ENCODE assay signal across 21 cellular contexts in the genomic region with DNA sequence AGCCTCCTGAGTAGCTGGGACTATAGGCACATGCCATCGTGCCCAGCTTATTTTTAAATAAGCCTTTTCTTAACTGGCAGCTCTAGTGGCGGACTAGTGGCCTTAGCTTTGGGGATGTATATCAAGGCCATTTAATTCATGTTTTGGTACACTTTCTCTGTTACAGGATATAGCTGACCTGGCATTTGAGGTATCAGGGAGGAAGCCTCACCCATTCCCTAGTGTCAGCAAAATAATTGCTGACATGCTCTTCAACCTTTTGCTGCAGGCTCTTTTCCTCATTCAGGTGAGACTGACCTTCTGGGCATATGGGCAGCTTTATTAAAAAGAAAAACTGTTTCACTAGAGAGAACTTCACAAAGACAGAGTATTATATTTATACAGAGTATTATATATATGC. TPM values are rescaled to one million over a fixed set of nuclear protein-coding genes. Genes with fewer than 3 reads are reported as not detected.
A peak's percentile ranks its signal among the peaks of the same experiment; 100 is the strongest.
DNase-seq lines count a peak whose midpoint lies in the region; ATAC-seq, FAIRE-seq and TF ChIP-seq lines count a peak whose summit lies in the region.
"Had no signal": no experiment of that assay in that cellular context is flagged by ENCODE, and none has a peak within 500 bp of the region (broad histone marks: within the 10 kb centered on the region; RNA-seq: fewer than 3 reads in every experiment).

No MANE protein-coding gene starts in this region.

- intact Hi-C loops in IMR-90 (cut with micrococcal nuclease): no loop called here
- intact Hi-C loops in breast epithelium (cut with DNase I; ENCODE audit: low total_unique reads): no loop called here

- H3K9me3 ChIP-seq in IMR-90 (ENCODE audit: control insufficient read depth, insufficient read depth, low read length) (no peaks in the 10 kb centered on the region), breast epithelium (no peaks in the 10 kb centered on the region)
- H3K9me3 ChIP-seq: BLaER1, Caco-2 had no signal

- peaks cover 48% of the 10 kb centered on the region for H3K36me3 ChIP-seq in IMR-90 (ENCODE audit: control insufficient read depth, insufficient read depth, low read length)
- peaks cover 6% of the 10 kb centered on the region for H3K36me3 ChIP-seq in breast epithelium

- BruUV-seq in IMR-90 (replicated peaks; lab: Mats Ljungman, UMichigan): no TSS peak

- POLR2A ChIA-PET in IMR-90 (lab: Charles Lee; ENCODE audit: unreplicated experiment): no interaction called here

- peaks cover 4% of the 10 kb centered on the region; the same call in 1 of the 2 replicates for H3K9me1 ChIP-seq in IMR-90 (ENCODE audit: insufficient read depth, low read length)

- no peak overlapping the region for H3K4me2 ChIP-seq in IMR-90 (ENCODE audit: low read depth, low read length)
- H3K4me2 ChIP-seq: BLaER1, GM23338 had no signal

- no peak overlapping the region for H3K56ac ChIP-seq in IMR-90 (ENCODE audit: extremely low read depth, insufficient read depth, low read length)

- no peak overlapping the region for H3K27ac ChIP-seq in IMR-90 (ENCODE audit: insufficient read depth, low read length)
- no peak overlapping the region for H3K27ac ChIP-seq in breast epithelium
- H3K27ac ChIP-seq: BLaER1, C4-2B had no signal

- H3K4me3 ChIP-seq in IMR-90 (ENCODE audit: insufficient read depth, low read depth, low read length): no peak overlapping the region
- H3K4me3 ChIP-seq in breast epithelium: no peak overlapping the region
- H3K4me3 ChIP-seq: BLaER1, GM12878, GM23338 had no signal

- no peaks in the 10 kb centered on the region for H4K20me1 ChIP-seq in IMR-90 (ENCODE audit: insufficient read depth, low read length)

- no peak overlapping the region for H4K8ac ChIP-seq in IMR-90 (ENCODE audit: low read depth in 2 of 2, low read length in 2 of 2)

- peaks cover 4 to 7% of the 10 kb centered on the region in 2 experiments; a peak in 3 of 4 replicates for H3K79me1 ChIP-seq in IMR-90 (ENCODE audit: low read depth in 1 of 2, low read length in 2 of 2)

- H2AFZ ChIP-seq in IMR-90 (replicated peaks; ENCODE audit: low read length, poor library complexity): no peak overlapping the region
- H2AFZ ChIP-seq: GM23338 had no signal

- no peak overlapping the region for H2BK5ac ChIP-seq in IMR-90 (ENCODE audit: low read depth, low read length, poor library complexity, severe bottlenecking)

- H3K4me1 ChIP-seq in IMR-90 (ENCODE audit: control insufficient read depth, insufficient read depth, low read length): no peaks in the 10 kb centered on the region; the same call in 1 of the 2 replicates
- no peaks in the 10 kb centered on the region for H3K4me1 ChIP-seq in breast epithelium
- H3K4me1 ChIP-seq: BLaER1, Caco-2 had no signal

- no peak overlapping the region for H2AK5ac ChIP-seq in IMR-90 (ENCODE audit: low read depth, low read length)

- H3K14ac ChIP-seq in IMR-90 (replicated peaks; ENCODE audit: low read depth, low read length): no peak overlapping the region

- H4K5ac ChIP-seq in IMR-90 (ENCODE audit: low read depth, low read length): no peak overlapping the region

- TF ChIP-seq CTCF in IMR-90 (conservative IDR thresholded peaks at IDR 0.05; ENCODE audit: low read depth, low read length) (no peak), breast epithelium (IDR thresholded peaks at IDR 0.05) (no peak)

- ATAC-seq in IMR-90 (ENCODE audit: low read depth): no peak
- no peak for ATAC-seq in GM21447 (IDR thresholded peaks at IDR 0.05; ENCODE audit: unreplicated experiment)
- ATAC-seq: CD8-positive, alpha-beta T cell; GM12878; GM23338; HCT116 had no signal

- H2BK15ac ChIP-seq in IMR-90 (ENCODE audit: low read depth, low read length): no peak overlapping the region

- no peak for TF ChIP-seq RAD21 in IMR-90 (IDR thresholded peaks at IDR 0.05; ENCODE audit: low read length)

- peak; percentile 45 for FAIRE-seq in islet of Langerhans (lab: Jason Lieb, UNC)
- FAIRE-seq: D721Med, GM12878, GM19239 had no signal

- H4K91ac ChIP-seq in IMR-90 (ENCODE audit: insufficient read depth, low read depth, low read length): no peak overlapping the region

- H3K4ac ChIP-seq in IMR-90 (ENCODE audit: low read depth, low read length): no peak overlapping the region

- no peak overlapping the region for H3K9ac ChIP-seq in IMR-90 (ENCODE audit: low read depth, low read length)
- H3K9ac ChIP-seq: BLaER1 had no signal

- in situ Hi-C loops in IMR-90 (cut with MboI; ENCODE audit: low sequenced_read_pairs): loop anchor here (25.0 kb wide), 1 partner anchor 941 kb away; no protein-coding TSS in a partner anchor

- H3K23ac ChIP-seq in IMR-90 (ENCODE audit: low read depth, low read length): no peak overlapping the region

- no CpG with 5 or more reads among the region's 2 CpGs for WGBS in IMR-90 (ENCODE audit: extremely low coverage in 2 of 2, insufficient read length in 1 of 2), 2 experiments

- no peak overlapping the region for H3K18ac ChIP-seq in IMR-90 (ENCODE audit: low read depth, low read length)

- DNase-seq in IMR-90 (no peak), RPMI8226 (peak; percentile 74), breast epithelium (ENCODE audit: low spot score in 2 of 2) (no peak)
- DNase-seq in NK-92 treated with Interleukin-12 subunit alpha and Interleukin-12 subunit beta, amount 100 ng/mL, for 24 hours (lab: John Stamatoyannopoulos, UW): no peak
- DNase-seq: Caco-2; CD4-positive, CD25-positive, alpha-beta regulatory T cell; CD8-positive, alpha-beta T cell; DMS 273 treated with DMSO at 0.1 percent for 48 hours; DMS79; EL; GDM1; H9 had no signal

- H2BK120ac ChIP-seq in IMR-90 (ENCODE audit: low read depth, low read length): no peak overlapping the region

- CTCF ChIA-PET in IMR-90 (lab: Yijun Ruan, JAX): no interaction called here

- no peak overlapping the region for H2AK9ac ChIP-seq in IMR-90 (replicated peaks; ENCODE audit: low read depth, low read length, poor library complexity)

- H3K27me3 ChIP-seq in IMR-90 (ENCODE audit: control insufficient read depth, insufficient read depth, low read length) (no peaks in the 10 kb centered on the region), breast epithelium (no peaks in the 10 kb centered on the region)
- H3K27me3 ChIP-seq: BLaER1 had no signal

- no peak overlapping the region for H2BK20ac ChIP-seq in IMR-90 (ENCODE audit: low read depth, low read length)

- TF ChIP-seq POLR2A in IMR-90 (IDR thresholded peaks at IDR 0.05; ENCODE audit: low read depth, low read length) (no peak), breast epithelium (IDR thresholded peaks at IDR 0.05) (no peak)

- dilution Hi-C loops in IMR-90 (cut with HindIII; ENCODE audit: low sequenced_read_pairs, unreplicated experiment): no loop called here

TF ChIP-seq in IMR-90, 13 proteins besides CTCF, POLR2A, EP300 and RAD21:
- TF ChIP-seq BHLHE40 (IDR thresholded peaks at IDR 0.05; ENCODE audit: low read depth, low read length) (no peak), SMC3 (IDR thresholded peaks at IDR 0.05; ENCODE audit: low read depth, low read length) (no peak), MAFK (IDR thresholded peaks at IDR 0.05; ENCODE audit: low read depth, low read length) (peak; percentile 58), RCOR1 (IDR thresholded peaks at IDR 0.05; ENCODE audit: insufficient replicate concordance, low read length) (no peak), RFX5 (IDR thresholded peaks at IDR 0.05; ENCODE audit: low read depth, low read length) (no peak)

RNA-seq across cellular contexts. Expression of gene EI24, which starts 9.5 kb away (rescaled TPM):
- total RNA-seq in IMR-90 (2012; rRNA removed) (95.9 and 122 TPM in 2 replicates), breast epithelium (100 to 1,000 TPM in 1 of 3 donors, 10 to 100 TPM in 2; 88.5 to 111 (median 94.1) TPM)
- polyA plus RNA-seq in IMR-90 (2012; rRNA removed): 82.6 and 89.7 TPM in 2 replicates
- polyA plus RNA-seq in IMR-90 (2012; cell fraction: cytosol; rRNA removed): 75.8 and 96.6 TPM in 2 replicates
- polyA plus RNA-seq in IMR-90 (2012; cell fraction: nucleus; rRNA removed; ENCODE audit: low replicate concordance): 16.5 and 42.6 TPM in 2 replicates

RNA-seq across cellular contexts. Expression of gene STT3A, which starts 13.9 kb away (rescaled TPM):
- total RNA-seq in IMR-90 (2012; rRNA removed) (346 and 387 TPM in 2 replicates), breast epithelium (100 to 1,000 TPM in 1 of 3 donors, 10 to 100 TPM in 2; 70.2 to 105 (median 96.0) TPM)
- 180 and 184 TPM in 2 replicates for polyA plus RNA-seq in IMR-90 (2012; rRNA removed)
- 112 and 179 TPM in 2 replicates for polyA plus RNA-seq in IMR-90 (2012; cell fraction: cytosol; rRNA removed)
- polyA plus RNA-seq in IMR-90 (2012; cell fraction: nucleus; rRNA removed; ENCODE audit: low replicate concordance): 25.4 and 108 TPM in 2 replicates

RNA-seq across cellular contexts. Expression of gene CHEK1, which starts 46.2 kb away (rescaled TPM):
- 22.6 and 30.3 TPM in 2 replicates for total RNA-seq in IMR-90 (2012; rRNA removed)
- 15.9 and 16.0 TPM in 2 replicates for polyA plus RNA-seq in IMR-90 (2012; rRNA removed)
- 2.7 and 6.0 TPM in 2 replicates for polyA plus RNA-seq in IMR-90 (2012; cell fraction: cytosol; rRNA removed)
- polyA plus RNA-seq in IMR-90 (2012; cell fraction: nucleus; rRNA removed; ENCODE audit: low replicate concordance): 3.2 and 9.7 TPM in 2 replicates
- total RNA-seq in breast epithelium: 1 to 10 TPM; 3.1 to 6.6 (median 3.2) TPM
